ENCODE assay signal across 1 cellular context in genomic region chr11:22192642-22193347, GRCh38.
TF ChIP-seq lines count a peak whose summit lies in the region.

Gene ANO5, plus strand, starts transcription at chr11:22193085. Its CDS starts 408 bp downstream, at chr11:22193493.

TF ChIP-seq in WTC11, 78 proteins besides CTCF, POLR2A, EP300 and RAD21 (continued from another document):
- TF ChIP-seq ZNF281 (CRISPR knock-in tag; IDR thresholded peaks at IDR 0.05) (0 out of 2 replicates have a peak, but pooled peaks have one; percentile 28), NR2C2 (CRISPR knock-in tag; IDR thresholded peaks at IDR 0.05) (no peak), ESRRA (CRISPR knock-in tag; IDR thresholded peaks at IDR 0.05; ENCODE audit: borderline replicate concordance) (no peak), TEAD1 (CRISPR knock-in tag; IDR thresholded peaks at IDR 0.05) (peak; percentile 23; the same call in 1 of the 2 replicates), NR1H2 (CRISPR knock-in tag; IDR thresholded peaks at IDR 0.05) (no peak), FOXP1 (CRISPR knock-in tag; IDR thresholded peaks at IDR 0.05; ENCODE audit: borderline replicate concordance) (peak; percentile 68), HMGXB4 (CRISPR knock-in tag; IDR thresholded peaks at IDR 0.05) (0 out of 2 replicates have a peak, but pooled peaks have one; percentile 41), ZMAT4 (CRISPR knock-in tag; IDR thresholded peaks at IDR 0.05) (no peak), SP1 (CRISPR knock-in tag; conservative IDR thresholded peaks at IDR 0.05) (peak; percentile 72), MLX (CRISPR knock-in tag; IDR thresholded peaks at IDR 0.05) (no peak), FOXP4 (CRISPR knock-in tag; IDR thresholded peaks at IDR 0.05) (peak; percentile 18; the same call in 1 of the 2 replicates)
